14 cellular contexts compared by ENCODE assay signal in the genomic region with DNA sequence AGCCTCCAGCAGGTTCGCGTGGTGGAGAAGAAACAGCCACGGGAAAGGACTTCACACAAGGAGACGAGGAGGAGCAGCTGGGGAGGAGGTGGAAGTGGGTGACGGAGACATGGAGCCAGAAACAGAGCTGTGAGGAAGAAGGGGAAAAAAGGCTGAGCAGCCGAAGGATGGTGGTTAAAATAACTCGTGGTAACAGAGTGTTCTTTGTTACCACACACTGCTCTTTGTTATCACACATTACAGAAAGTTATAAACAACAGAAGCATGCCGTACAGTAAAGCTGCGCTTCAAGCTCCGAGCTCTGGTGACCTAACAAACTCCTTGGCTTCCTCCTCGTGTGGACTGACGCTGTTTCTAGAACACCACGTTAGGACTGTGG.
DNase-seq lines count a peak whose midpoint lies in the region; ATAC-seq and TF ChIP-seq lines count a peak whose summit lies in the region.
"Had no signal": no experiment of that assay in that cellular context is flagged by ENCODE, and none has a peak within 500 bp of the region (broad histone marks: within the 10 kb centered on the region; RNA-seq: fewer than 3 reads in every experiment).

No MANE protein-coding gene starts in this region.

- H3K4me3 Mint-ChIP-seq in stimulated activated naive CD8-positive, alpha-beta T cell treated with anti-CD3 and anti-CD28 coated beads, Interleukin-15, amount 100 ng/mL, for 72 hours = no peak overlapping the region

- peaks cover 7 to 9% of the 10 kb centered on the region in 2 donors for H3K9me3 Mint-ChIP-seq in stimulated activated naive CD8-positive, alpha-beta T cell treated with anti-CD3 and anti-CD28 coated beads, Interleukin-15, amount 100 ng/mL, for 72 hours

- no peaks in the 10 kb centered on the region for H3K27me3 ChIP-seq in testis
- H3K27me3 ChIP-seq in vagina = no peaks in the 10 kb centered on the region
- H3K27me3 ChIP-seq: suprapubic skin had no signal

- H3K36me3 ChIP-seq in testis (ENCODE audit: low read depth, missing control alignments) (no peaks in the 10 kb centered on the region), vagina (no peaks in the 10 kb centered on the region)
- H3K36me3 ChIP-seq: suprapubic skin had no signal

- no peak for ATAC-seq in SK-N-SH treated with all-trans-retinoic acid at 6 μM for 48 hours
- ATAC-seq in stimulated activated naive CD8-positive, alpha-beta T cell treated with anti-CD3 and anti-CD28 coated beads, Interleukin-15, amount 100 ng/mL, for 72 hours = no peak
- no peak for ATAC-seq in activated CD4-positive, CD25-positive, alpha-beta regulatory T cell treated with anti-CD3 and anti-CD28 coated beads, Interleukin-2, amount 50 U/mL, for 24 hours
- ATAC-seq: Panc1 had no signal

- no peak overlapping the region for H3K27ac Mint-ChIP-seq in stimulated activated naive CD8-positive, alpha-beta T cell treated with anti-CD3 and anti-CD28 coated beads, Interleukin-15, amount 100 ng/mL, for 72 hours

- DNase-seq in amniotic epithelial cell (ENCODE audit: low read depth) (peak; percentile 97), foreskin fibroblast (peak; percentile 24 to 67), mucosa of gallbladder (ENCODE audit: low spot score) (peak; percentile 54), testis (peak; percentile 80), vagina (ENCODE audit: extremely low spot score in 2 of 2) (no peak)
- no peak for DNase-seq in stimulated activated naive CD8-positive, alpha-beta T cell treated with anti-CD3 and anti-CD28 coated beads, Interleukin-15, amount 100 ng/mL, for 72 hours
- DNase-seq: activated CD8-positive, alpha-beta memory T cell treated with anti-CD3 and anti-CD28 coated beads for 24 hours; activated naive CD4-positive, alpha-beta T cell; MV-4-11; NCI-H345 had no signal

- TF ChIP-seq CTCF in foreskin fibroblast (IDR thresholded peaks at IDR 0.05; ENCODE audit: low read depth, low read length) (no peak), testis (IDR thresholded peaks at IDR 0.05) (peak in 1 of 3 experiments; percentile 0), vagina (IDR thresholded peaks at IDR 0.05) (no peak)

- peaks cover 49% of the 10 kb centered on the region for H3K4me1 ChIP-seq in testis
- H3K4me1 ChIP-seq in vagina = no peaks in the 10 kb centered on the region
- H3K4me1 ChIP-seq: suprapubic skin had no signal

- H3K4me3 ChIP-seq in foreskin fibroblast (ENCODE audit: low read depth in 1 of 2, low read length in 2 of 2) (peak overlapping the region in 1 of 2 donors; percentile 28), testis (no peak overlapping the region), vagina (no peak overlapping the region)
- H3K4me3 ChIP-seq: suprapubic skin had no signal

- H3K9me3 ChIP-seq in testis = no peaks in the 10 kb centered on the region
- H3K9me3 ChIP-seq in vagina = no peaks in the 10 kb centered on the region
- H3K9me3 ChIP-seq: suprapubic skin had no signal

- peak overlapping the region; percentile 77 to 81 for H3K27ac ChIP-seq in testis
- no peak overlapping the region for H3K27ac ChIP-seq in vagina
- H3K27ac ChIP-seq: suprapubic skin had no signal

- TF ChIP-seq POLR2A in testis (IDR thresholded peaks at IDR 0.05) (no peak), vagina (IDR thresholded peaks at IDR 0.05) (no peak)

- peaks cover 5% of the 10 kb centered on the region for H3K27me3 Mint-ChIP-seq in stimulated activated naive CD8-positive, alpha-beta T cell treated with anti-CD3 and anti-CD28 coated beads, Interleukin-15, amount 100 ng/mL, for 72 hours

- peaks cover 25% of the 10 kb centered on the region for H3K4me1 Mint-ChIP-seq in stimulated activated naive CD8-positive, alpha-beta T cell treated with anti-CD3 and anti-CD28 coated beads, Interleukin-15, amount 100 ng/mL, for 72 hours

- 30 to 51% methylated on average over 13 of the region's 13 CpGs for WGBS in testis, 2 donors

- intact Hi-C loops in testis (cut with DNase I; ENCODE audit: low total_unique reads) = no loop called here
- intact Hi-C loops in vagina (cut with DNase I) = no loop called here

TF ChIP-seq in SK-N-SH treated with all-trans-retinoic acid at 6 μM for 48 hours, 23 proteins besides CTCF, POLR2A, EP300 and RAD21:
- TF ChIP-seq RARB (CRISPR knock-in tag; IDR thresholded peaks at IDR 0.05) (no peak), ESRRG (CRISPR knock-in tag; IDR thresholded peaks at IDR 0.05) (no peak), OSR1 (CRISPR knock-in tag; IDR thresholded peaks at IDR 0.05) (no peak), ARNTL (CRISPR knock-in tag; IDR thresholded peaks at IDR 0.05; ENCODE audit: borderline replicate concordance, low read depth) (no peak), ZNF70 (CRISPR knock-in tag; IDR thresholded peaks at IDR 0.05) (no peak), TCF4 (CRISPR knock-in tag; IDR thresholded peaks at IDR 0.05; ENCODE audit: borderline replicate concordance) (no peak), BACH2 (CRISPR knock-in tag; IDR thresholded peaks at IDR 0.05; ENCODE audit: borderline replicate concordance) (no peak), ZFP3 (CRISPR knock-in tag; IDR thresholded peaks at IDR 0.05) (no peak), SNAI2 (CRISPR knock-in tag; IDR thresholded peaks at IDR 0.05) (no peak)
- TF ChIP-seq, protein P1, sequence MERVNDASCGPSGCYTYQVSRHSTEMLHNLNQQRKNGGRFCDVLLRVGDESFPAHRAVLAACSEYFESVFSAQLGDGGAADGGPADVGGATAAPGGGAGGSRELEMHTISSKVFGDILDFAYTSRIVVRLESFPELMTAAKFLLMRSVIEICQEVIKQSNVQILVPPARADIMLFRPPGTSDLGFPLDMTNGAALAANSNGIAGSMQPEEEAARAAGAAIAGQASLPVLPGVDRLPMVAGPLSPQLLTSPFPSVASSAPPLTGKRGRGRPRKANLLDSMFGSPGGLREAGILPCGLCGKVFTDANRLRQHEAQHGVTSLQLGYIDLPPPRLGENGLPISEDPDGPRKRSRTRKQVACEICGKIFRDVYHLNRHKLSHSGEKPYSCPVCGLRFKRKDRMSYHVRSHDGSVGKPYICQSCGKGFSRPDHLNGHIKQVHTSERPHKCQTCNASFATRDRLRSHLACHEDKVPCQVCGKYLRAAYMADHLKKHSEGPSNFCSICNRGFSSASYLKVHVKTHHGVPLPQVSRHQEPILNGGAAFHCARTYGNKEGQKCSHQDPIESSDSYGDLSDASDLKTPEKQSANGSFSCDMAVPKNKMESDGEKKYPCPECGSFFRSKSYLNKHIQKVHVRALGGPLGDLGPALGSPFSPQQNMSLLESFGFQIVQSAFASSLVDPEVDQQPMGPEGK (CRISPR knock-in tag; IDR thresholded peaks at IDR 0.05; ENCODE audit: borderline replicate concordance) = no peak

Comparison
In these comparisons a context has a peak if more than half of its experiments do, and no peak if none do; other contexts are left out.
1. DNase-seq: peak in amniotic epithelial cell (single experiment), foreskin fibroblast (2 of 2), mucosa of gallbladder (single experiment) and testis (single experiment); none in vagina (0 of 2) and stimulated activated naive CD8-positive, alpha-beta T cell treated with anti-CD3 and anti-CD28 coated beads, Interleukin-15, amount 100 ng/mL, for 72 hours (0 of 2).